Comparison of ENCODE assay signal across 8 cellular contexts in the genomic region with DNA sequence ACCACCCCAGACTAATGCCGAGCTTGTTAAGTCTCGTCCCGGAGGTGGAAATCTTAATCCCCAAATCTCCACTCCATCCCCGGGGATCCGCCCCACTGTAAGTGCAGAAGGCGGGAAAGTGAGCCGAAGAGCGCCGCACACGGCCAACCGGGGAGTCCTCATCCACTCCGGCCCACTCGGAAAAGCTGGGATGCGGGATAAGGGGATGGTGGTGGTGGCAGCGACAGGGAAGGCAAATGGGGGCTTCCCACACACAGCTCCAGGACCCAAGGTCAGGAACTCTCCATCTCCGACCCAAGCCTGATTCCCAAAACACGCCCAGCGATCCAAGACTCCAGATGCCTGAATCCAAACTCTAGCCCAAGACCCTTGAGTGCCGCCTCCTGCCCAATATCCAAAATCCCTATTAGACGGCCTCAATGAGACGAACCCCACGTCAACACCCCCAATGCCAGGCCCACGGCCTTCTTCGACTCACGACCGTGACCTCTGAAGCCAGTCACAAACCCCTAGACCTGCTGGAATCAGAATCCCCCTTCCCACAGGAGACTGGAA. TPM values are rescaled to one million over a fixed set of nuclear protein-coding genes. Genes with fewer than 3 reads are reported as not detected.
DNase-seq lines count a peak whose midpoint lies in the region; ATAC-seq and TF ChIP-seq lines count a peak whose summit lies in the region.

No MANE protein-coding gene starts in this region.

- intact Hi-C loops in cardiac septum (cut with DNase I) (loop anchor here (5.0 kb wide), 1 partner anchor 127 kb away; a partner anchor contains a TSS), Right ventricle myocardium superior (cut with DNase I) (no loop called here)

- DNase-seq in cardiac septum (ENCODE audit: low spot score) (peak; percentile 49), Right ventricle myocardium superior (no peak), NCI-H2227 (lab: John Stamatoyannopoulos, UW; ENCODE audit: unreplicated experiment) (peak; percentile 76), astrocyte of the hippocampus (ENCODE audit: low read depth, low spot score) (peak; percentile 49), inferior parietal cortex (ENCODE audit: extremely low spot score) (peak; percentile 7), GM20000 (ENCODE audit: low spot score) (no peak), GDM1 (lab: John Stamatoyannopoulos, UW) (no peak)
- peak; percentile 32 for DNase-seq in stimulated activated naive CD8-positive, alpha-beta T cell treated with anti-CD3 and anti-CD28 coated beads, Interleukin-15, Interleukin-2, amounts not matched to agents 100 U/mL and 50 U/mL, for 24 hours

- TF ChIP-seq CTCF in GM20000 (IDR thresholded peaks at IDR 0.05; ENCODE audit: extremely low read depth, missing control alignments): no peak

- ATAC-seq in Right ventricle myocardium superior (ENCODE audit: poor library complexity): no peak
- no peak for ATAC-seq in stimulated activated naive CD8-positive, alpha-beta T cell treated with anti-CD3 and anti-CD28 coated beads, Interleukin-15, Interleukin-2, amounts not matched to agents 100 U/mL and 50 U/mL, for 24 hours

RNA-seq across cellular contexts. Expression of a gene that starts 0.5 kb away (rescaled TPM):
- total RNA-seq in cardiac septum (64.8 TPM), Right ventricle myocardium superior (52.9 TPM)

RNA-seq across cellular contexts. Expression of a gene that starts 11.7 kb away (rescaled TPM):
- total RNA-seq in cardiac septum (31.2 TPM), Right ventricle myocardium superior (16.8 TPM)

Comparison
In these comparisons a context has a peak if more than half of its experiments do, and no peak if none do; other contexts are left out.
1. DNase-seq: peak in cardiac septum (single experiment), NCI-H2227 (single experiment), astrocyte of the hippocampus (single experiment), inferior parietal cortex (single experiment) and stimulated activated naive CD8-positive, alpha-beta T cell treated with anti-CD3 and anti-CD28 coated beads, Interleukin-15, Interleukin-2, amounts not matched to agents 100 U/mL and 50 U/mL, for 24 hours (single experiment); none in Right ventricle myocardium superior (single experiment), GM20000 (single experiment) and GDM1 (single experiment).